Comparison of ENCODE assay signal across 24 cellular contexts in genomic region chr5:120314201-120314600, GRCh38.
DNase-seq lines count a peak whose midpoint lies in the region; ATAC-seq and TF ChIP-seq lines count a peak whose summit lies in the region.
"Had no signal": no experiment of that assay in that cellular context is flagged by ENCODE, and none has a peak within 500 bp of the region (broad histone marks: within the 10 kb centered on the region; RNA-seq: fewer than 3 reads in every experiment).

No MANE protein-coding gene starts in this region.

- H3K27ac Mint-ChIP-seq in activated CD8-positive, alpha-beta T cell treated with anti-CD3 and anti-CD28 coated beads for 36 hours: no peak overlapping the region
- H3K27ac Mint-ChIP-seq: activated CD8-positive, alpha-beta T cell treated with anti-CD3 and anti-CD28 coated beads, Interleukin-2, amount 10 ng/mL, durations not matched to agents 7 days and 5 days; activated naive CD4-positive, alpha-beta T cell treated with anti-CD3 and anti-CD28 coated beads, Interleukin-2, amount 10 ng/mL, durations not matched to agents 7 days and 5 days; effector memory CD8-positive, alpha-beta T cell; immature natural killer cell; natural killer cell treated with Interleukin-12 subunit alpha and Interleukin-12 subunit beta and Interleukin-15 and Interleukin-18, amount 100 ng/mL, for 72 hours; stimulated activated effector memory CD8-positive, alpha-beta T cell treated with anti-CD3 and anti-CD28 coated beads, Interleukin-12 subunit alpha, Interleukin-12 subunit beta, amount 100 ng/mL, for 72 hours; T-helper 2 cell treated with Interferon-gamma antibody and Interleukin-4, amounts not matched to agents 5 μg/mL and 100 μg/mL, for 36 hours; type B pancreatic cell had no signal

- CTCF ChIA-PET in activated CD8-positive, alpha-beta T cell treated with anti-CD3 and anti-CD28 coated beads for 36 hours (lab: Charles Lee): no interaction called here

- no peaks in the 10 kb centered on the region for H3K27me3 ChIP-seq in brain microvascular endothelial cell (replicated peaks)

- H3K4me1 Mint-ChIP-seq in activated CD8-positive, alpha-beta T cell treated with anti-CD3 and anti-CD28 coated beads for 36 hours (ENCODE audit: low read depth): no peaks in the 10 kb centered on the region
- H3K4me1 Mint-ChIP-seq: activated naive CD4-positive, alpha-beta T cell treated with anti-CD3 and anti-CD28 coated beads, Interleukin-2, amount 10 ng/mL, durations not matched to agents 7 days and 5 days; immature natural killer cell; stimulated activated effector memory CD8-positive, alpha-beta T cell treated with anti-CD3 and anti-CD28 coated beads, Interleukin-12 subunit alpha, Interleukin-12 subunit beta, amount 100 ng/mL, for 72 hours had no signal

- POLR2A ChIA-PET in activated CD8-positive, alpha-beta T cell treated with anti-CD3 and anti-CD28 coated beads for 36 hours (lab: Charles Lee): no interaction called here

- intact Hi-C loops in activated CD8-positive, alpha-beta T cell treated with anti-CD3 and anti-CD28 coated beads for 36 hours (cut with micrococcal nuclease): no loop called here

- H3K9me3 Mint-ChIP-seq in activated CD8-positive, alpha-beta T cell treated with anti-CD3 and anti-CD28 coated beads for 36 hours: peaks cover 5% of the 10 kb centered on the region
- H3K9me3 Mint-ChIP-seq: type B pancreatic cell had no signal

- in situ Hi-C loops in brain microvascular endothelial cell (cut with HindIII; ENCODE audit: low pct_ligation_motif_present, low sequenced_read_pairs): no loop called here

- no peak for ATAC-seq in GM21526 (IDR thresholded peaks at IDR 0.05; ENCODE audit: low FRiP score, unreplicated experiment)
- no peak for ATAC-seq in activated CD8-positive, alpha-beta T cell treated with anti-CD3 and anti-CD28 coated beads for 36 hours
- ATAC-seq: activated CD8-positive, alpha-beta T cell treated with anti-CD3 and anti-CD28 coated beads, Interleukin-2, amount 10 ng/mL, durations not matched to agents 7 days and 5 days; effector memory CD8-positive, alpha-beta T cell; natural killer cell treated with Interleukin-12 subunit alpha and Interleukin-12 subunit beta and Interleukin-15 and Interleukin-18, amount 100 ng/mL, for 72 hours; stimulated activated effector memory CD8-positive, alpha-beta T cell treated with anti-CD3 and anti-CD28 coated beads, Interleukin-12 subunit alpha, Interleukin-12 subunit beta, amount 100 ng/mL, for 72 hours had no signal

- no peaks in the 10 kb centered on the region for H3K27me3 Mint-ChIP-seq in activated CD8-positive, alpha-beta T cell treated with anti-CD3 and anti-CD28 coated beads for 36 hours
- H3K27me3 Mint-ChIP-seq: activated naive CD4-positive, alpha-beta T cell treated with anti-CD3 and anti-CD28 coated beads, Interleukin-2, amount 10 ng/mL, durations not matched to agents 7 days and 5 days; effector memory CD8-positive, alpha-beta T cell; natural killer cell treated with Interleukin-12 subunit alpha and Interleukin-12 subunit beta and Interleukin-15 and Interleukin-18, amount 100 ng/mL, for 72 hours; type B pancreatic cell had no signal

- DNase-seq in AG08395 (ENCODE audit: low spot score) (peak; percentile 7), LHCN-M2 (ENCODE audit: low read depth) (peak; percentile 62), brain microvascular endothelial cell (peak; percentile 14), fibroblast of the aortic adventitia (ENCODE audit: low read depth) (peak; percentile 40), NCI-H2196 treated with DMSO at 0.1 percent for 48 hours (lab: John Stamatoyannopoulos, UW; ENCODE audit: unreplicated experiment) (no peak), substantia nigra (lab: John Stamatoyannopoulos, UW) (no peak)
- no peak for DNase-seq in activated CD8-positive, alpha-beta T cell treated with anti-CD3 and anti-CD28 coated beads for 36 hours
- DNase-seq: activated CD4-positive, alpha-beta T cell treated with anti-CD3 and anti-CD28 coated beads for 1 hour; activated CD8-positive, alpha-beta T cell treated with anti-CD3 and anti-CD28 coated beads, Interleukin-2, amount 10 ng/mL, durations not matched to agents 7 days and 5 days; activated naive CD4-positive, alpha-beta T cell treated with anti-CD3 and anti-CD28 coated beads, Interleukin-2, amount 10 ng/mL, durations not matched to agents 7 days and 5 days; amniotic stem cell; effector memory CD8-positive, alpha-beta T cell; erythroblast; hippocampal formation; immature natural killer cell; KBM-7; NCI-H1436; SIG-M5 had no signal

- TF ChIP-seq CTCF in brain microvascular endothelial cell (IDR thresholded peaks at IDR 0.05; ENCODE audit: low read depth, low read length, missing control alignments): no peak
- no peak for TF ChIP-seq CTCF in fibroblast of the aortic adventitia (IDR thresholded peaks at IDR 0.05; ENCODE audit: insufficient read depth, low read length)
- no peak for TF ChIP-seq CTCF in activated CD8-positive, alpha-beta T cell treated with anti-CD3 and anti-CD28 coated beads for 36 hours (IDR thresholded peaks at IDR 0.05)

- H3K27ac ChIP-seq in brain microvascular endothelial cell (no peak overlapping the region), substantia nigra (ENCODE audit: low read depth, low read length, poor library complexity, severe bottlenecking) (no peak overlapping the region)
- H3K27ac ChIP-seq: coronary artery had no signal

- H3K4me3 ChIP-seq in brain microvascular endothelial cell (ENCODE audit: low read depth, low read length): no peak overlapping the region
- H3K4me3 ChIP-seq in fibroblast of the aortic adventitia (ENCODE audit: low read depth, low read length): no peak overlapping the region
- H3K4me3 ChIP-seq: coronary artery had no signal

- H3K36me3 ChIP-seq in brain microvascular endothelial cell (replicated peaks): no peaks in the 10 kb centered on the region

- H3K36me3 Mint-ChIP-seq in activated CD8-positive, alpha-beta T cell treated with anti-CD3 and anti-CD28 coated beads for 36 hours (ENCODE audit: low read depth): no peaks in the 10 kb centered on the region
- H3K36me3 Mint-ChIP-seq: activated naive CD4-positive, alpha-beta T cell treated with anti-CD3 and anti-CD28 coated beads, Interleukin-2, amount 10 ng/mL, durations not matched to agents 7 days and 5 days; immature natural killer cell; stimulated activated effector memory CD8-positive, alpha-beta T cell treated with anti-CD3 and anti-CD28 coated beads, Interleukin-12 subunit alpha, Interleukin-12 subunit beta, amount 100 ng/mL, for 72 hours; type B pancreatic cell had no signal

- H3K4me3 Mint-ChIP-seq in activated CD8-positive, alpha-beta T cell treated with anti-CD3 and anti-CD28 coated beads for 36 hours: no peak overlapping the region
- H3K4me3 Mint-ChIP-seq: activated CD8-positive, alpha-beta T cell treated with anti-CD3 and anti-CD28 coated beads, Interleukin-2, amount 10 ng/mL, durations not matched to agents 7 days and 5 days; activated naive CD4-positive, alpha-beta T cell treated with anti-CD3 and anti-CD28 coated beads, Interleukin-2, amount 10 ng/mL, durations not matched to agents 7 days and 5 days; effector memory CD8-positive, alpha-beta T cell; immature natural killer cell; natural killer cell treated with Interleukin-12 subunit alpha and Interleukin-12 subunit beta and Interleukin-15 and Interleukin-18, amount 100 ng/mL, for 72 hours; stimulated activated effector memory CD8-positive, alpha-beta T cell treated with anti-CD3 and anti-CD28 coated beads, Interleukin-12 subunit alpha, Interleukin-12 subunit beta, amount 100 ng/mL, for 72 hours; T-helper 2 cell treated with Interferon-gamma antibody and Interleukin-4, amounts not matched to agents 5 μg/mL and 100 μg/mL, for 36 hours; type B pancreatic cell had no signal

Comparison
In these comparisons a context has a peak if more than half of its experiments do, and no peak if none do; other contexts are left out.
1. DNase-seq: peak in AG08395 (single experiment), LHCN-M2 (single experiment), brain microvascular endothelial cell (single experiment) and fibroblast of the aortic adventitia (single experiment); none in activated CD8-positive, alpha-beta T cell treated with anti-CD3 and anti-CD28 coated beads for 36 hours (single experiment), NCI-H2196 treated with DMSO at 0.1 percent for 48 hours (single experiment) and substantia nigra (0 of 49).